In the genomic region with DNA sequence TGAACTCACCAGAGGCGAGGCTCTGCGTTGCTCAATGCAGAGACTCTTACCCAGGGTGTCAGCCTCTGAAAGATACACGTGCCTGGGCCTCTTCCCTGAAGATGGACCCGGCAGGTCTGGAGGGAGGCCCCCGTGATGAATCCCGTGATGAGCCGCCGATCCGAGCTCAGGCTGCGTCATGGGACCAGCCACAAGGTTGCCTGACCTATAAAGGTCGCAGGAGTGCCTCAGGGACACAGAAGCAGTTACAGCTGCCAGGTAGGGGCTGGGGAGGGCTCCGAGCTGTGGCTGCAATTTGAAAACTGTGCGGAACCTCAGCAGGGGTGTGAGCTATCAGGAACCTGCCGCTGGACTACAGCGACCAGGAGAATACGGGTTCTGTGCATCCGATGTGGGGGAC, we compare ENCODE assay signal across 23 cellular contexts.
"Had no signal": no experiment of that assay in that cellular context is flagged by ENCODE, and none has a peak within 500 bp of the region (broad histone marks: within the 10 kb centered on the region; RNA-seq: fewer than 3 reads in every experiment).

No MANE protein-coding gene starts in this region.

- H3K4me3 Mint-ChIP-seq: activated B cell treated with CpG ODN at 0.5 μM for 24 hours; activated CD4-positive, alpha-beta T cell treated with anti-CD3 and anti-CD28 coated beads, Interleukin-2, amount 10 ng/mL, durations not matched to agents 24 days and 14 days; activated naive CD8-positive, alpha-beta T cell treated with anti-CD3 and anti-CD28 coated beads, Interleukin-2, amount 10 ng/mL, durations not matched to agents 7 days and 5 days; activated T-helper 17 cell treated with anti-CD3 and anti-CD28 coated beads, Interleukin-2, amount 50 U/mL, for 72 hours; IgD-negative memory B cell; T-helper 1 cell treated with Interleukin-12 subunit alpha and Interleukin-12 subunit beta and Interleukin-4 antibody, amounts not matched to agents 30 μg/mL and 1 μg/mL, for 36 hours had no signal

- H3K27ac Mint-ChIP-seq: activated B cell treated with CpG ODN at 0.5 μM for 24 hours; activated CD4-positive, alpha-beta T cell treated with anti-CD3 and anti-CD28 coated beads, Interleukin-2, amount 10 ng/mL, durations not matched to agents 24 days and 14 days; activated naive CD8-positive, alpha-beta T cell treated with anti-CD3 and anti-CD28 coated beads, Interleukin-2, amount 10 ng/mL, durations not matched to agents 7 days and 5 days; activated T-helper 17 cell treated with anti-CD3 and anti-CD28 coated beads, Interleukin-2, amount 50 U/mL, for 72 hours; T-helper 1 cell treated with Interleukin-12 subunit alpha and Interleukin-12 subunit beta and Interleukin-4 antibody, amounts not matched to agents 30 μg/mL and 1 μg/mL, for 36 hours had no signal

- DNase-seq: activated B cell treated with CpG ODN at 0.5 μM for 24 hours; activated CD4-positive, alpha-beta T cell treated with anti-CD3 and anti-CD28 coated beads for 1 hour; activated CD4-positive, alpha-beta T cell treated with anti-CD3 and anti-CD28 coated beads, Interleukin-2, amount 10 ng/mL, durations not matched to agents 24 days and 14 days; activated CD4-positive, alpha-beta T cell treated with anti-CD3 and anti-CD28 coated beads, Interleukin-2, amount 50 U/mL, for 48 hours; activated naive CD4-positive, alpha-beta T cell treated with anti-CD3 and anti-CD28 coated beads, Interleukin-2, amount 50 U/mL, for 16 hours; activated naive CD8-positive, alpha-beta T cell treated with anti-CD3 and anti-CD28 coated beads, Interleukin-2, amount 10 ng/mL, durations not matched to agents 7 days and 5 days; activated T-cell treated with anti-CD3 and anti-CD28 coated beads for 4 hours; anterior cingulate cortex; caudate nucleus; KG1; NCI-H1048; NCI-H146; NCI-H1930; NCI-H345; NCI-H510A; NCI-H526 treated with DMSO at 0.1 percent for 48 hours; NK-92 treated with Interleukin-12 subunit alpha and Interleukin-12 subunit beta, amount 100 ng/mL, for 24 hours; Peyer's patch; SHP77; T1000 had no signal

- H3K36me3 Mint-ChIP-seq: activated naive CD8-positive, alpha-beta T cell treated with anti-CD3 and anti-CD28 coated beads, Interleukin-2, amount 10 ng/mL, durations not matched to agents 7 days and 5 days; IgD-negative memory B cell had no signal

- ATAC-seq: activated T-helper 17 cell treated with anti-CD3 and anti-CD28 coated beads, Interleukin-2, amount 50 U/mL, for 72 hours had no signal

- H3K4me1 Mint-ChIP-seq: activated B cell treated with CpG ODN at 0.5 μM for 24 hours; activated naive CD8-positive, alpha-beta T cell treated with anti-CD3 and anti-CD28 coated beads, Interleukin-2, amount 10 ng/mL, durations not matched to agents 7 days and 5 days; IgD-negative memory B cell had no signal

- H3K9me3 Mint-ChIP-seq: activated B cell treated with CpG ODN at 0.5 μM for 24 hours; activated CD4-positive, alpha-beta T cell treated with anti-CD3 and anti-CD28 coated beads, Interleukin-2, amount 10 ng/mL, durations not matched to agents 24 days and 14 days; activated naive CD8-positive, alpha-beta T cell treated with anti-CD3 and anti-CD28 coated beads, Interleukin-2, amount 10 ng/mL, durations not matched to agents 7 days and 5 days; activated T-helper 17 cell treated with anti-CD3 and anti-CD28 coated beads, Interleukin-2, amount 50 U/mL, for 72 hours; IgD-negative memory B cell; T-helper 1 cell treated with Interleukin-12 subunit alpha and Interleukin-12 subunit beta and Interleukin-4 antibody, amounts not matched to agents 30 μg/mL and 1 μg/mL, for 36 hours had no signal
